15 cellular contexts compared by ENCODE assay signal in the genomic region with DNA sequence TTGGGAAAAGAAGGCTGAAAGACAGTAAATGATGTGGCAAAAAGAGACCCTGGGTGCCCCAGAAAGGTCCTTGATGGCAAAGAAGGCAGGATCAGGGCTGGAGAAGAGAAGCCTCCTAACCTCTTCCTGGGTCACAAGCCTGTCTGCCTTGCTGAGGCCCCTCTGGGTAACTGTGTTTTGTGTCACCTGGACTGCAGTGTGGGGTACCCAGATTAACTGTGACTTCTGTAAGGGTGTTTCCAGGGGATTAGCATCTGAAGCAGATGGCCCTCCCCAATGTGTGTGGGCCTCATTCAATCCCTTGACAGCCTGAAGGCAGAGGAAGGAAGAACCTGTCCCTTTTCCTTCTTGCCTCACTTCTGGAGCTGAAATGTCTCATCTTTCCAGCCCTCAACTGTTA. TPM values are rescaled to one million over a fixed set of nuclear protein-coding genes. Genes with fewer than 3 reads are reported as not detected.
DNase-seq lines count a peak whose midpoint lies in the region; ATAC-seq and TF ChIP-seq lines count a peak whose summit lies in the region.
"Had no signal": no experiment of that assay in that cellular context is flagged by ENCODE, and none has a peak within 500 bp of the region (broad histone marks: within the 10 kb centered on the region; RNA-seq: fewer than 3 reads in every experiment).

No MANE protein-coding gene starts in this region.

- DNase-seq in NCI-H524 treated with DMSO at 0.1 percent for 48 hours (lab: John Stamatoyannopoulos, UW) (peak; percentile 52), mammary epithelial cell (no peak), caudate nucleus (lab: John Stamatoyannopoulos, UW) (no peak), DMS153 (lab: John Stamatoyannopoulos, UW) (no peak)
- DNase-seq in naive thymus-derived CD4-positive, alpha-beta T cell: no peak
- DNase-seq: BE2C; CD4-positive, alpha-beta memory T cell; DND-41; GDM1; H7 had no signal

- H3K9ac ChIP-seq in mammary epithelial cell (ENCODE audit: insufficient read depth, low read length): no peak overlapping the region

- no peak overlapping the region for H3K4me3 Mint-ChIP-seq in naive thymus-derived CD4-positive, alpha-beta T cell
- H3K4me3 Mint-ChIP-seq: CD4-positive, alpha-beta memory T cell; GM23338 had no signal

- peaks cover 2% of the 10 kb centered on the region for H3K9me3 ChIP-seq in mammary epithelial cell (replicated peaks; ENCODE audit: insufficient read depth, low read length)
- no peaks in the 10 kb centered on the region for H3K9me3 ChIP-seq in naive thymus-derived CD4-positive, alpha-beta T cell (ENCODE audit: control insufficient read depth in 2 of 3, low read length in 3 of 3)
- H3K9me3 ChIP-seq: A549, BE2C had no signal

- intact Hi-C loops in mammary epithelial cell (cut with micrococcal nuclease): no loop called here
- intact Hi-C loops in naive thymus-derived CD4-positive, alpha-beta T cell (cut with micrococcal nuclease): no loop called here

- H3K27ac ChIP-seq in mammary epithelial cell (ENCODE audit: insufficient read depth, low read depth, low read length): peak overlapping the region; percentile 97
- H3K27ac ChIP-seq in skin epidermis: peak overlapping the region in 13 of 21 experiments; percentile 8 to 83 (median 61)
- no peak overlapping the region for H3K27ac ChIP-seq in caudate nucleus (ENCODE audit: low read depth, low read length)
- no peak overlapping the region for H3K27ac ChIP-seq in naive thymus-derived CD4-positive, alpha-beta T cell (ENCODE audit: low read depth, low read length)
- H3K27ac ChIP-seq: A549, C4-2B had no signal

- no peaks in the 10 kb centered on the region for H3K27me3 ChIP-seq in mammary epithelial cell (ENCODE audit: insufficient read depth, low read length)
- no peaks in the 10 kb centered on the region for H3K27me3 ChIP-seq in naive thymus-derived CD4-positive, alpha-beta T cell (ENCODE audit: control insufficient read depth in 2 of 2, insufficient read depth in 2 of 2, low read length in 2 of 2)
- H3K27me3 ChIP-seq: BE2C had no signal

- H3K36me3 ChIP-seq in mammary epithelial cell (ENCODE audit: insufficient read depth, low read length): no peaks in the 10 kb centered on the region
- H3K36me3 ChIP-seq in naive thymus-derived CD4-positive, alpha-beta T cell (ENCODE audit: control insufficient read depth in 2 of 3, insufficient read depth in 3 of 3, low read length in 3 of 3): no peaks in the 10 kb centered on the region
- H3K36me3 ChIP-seq: BE2C had no signal

- no peaks in the 10 kb centered on the region for H3K79me2 ChIP-seq in mammary epithelial cell (ENCODE audit: insufficient read depth, low read length)

- no peak for ATAC-seq in naive thymus-derived CD4-positive, alpha-beta T cell
- ATAC-seq: A549, GM23338 had no signal

- no peaks in the 10 kb centered on the region for H3K36me3 Mint-ChIP-seq in naive thymus-derived CD4-positive, alpha-beta T cell
- H3K36me3 Mint-ChIP-seq: CD4-positive, alpha-beta memory T cell had no signal

- H3K4me3 ChIP-seq in mammary epithelial cell (replicated peaks in 1 of 3; ENCODE audit: insufficient read depth in 1 of 3, low read depth in 2 of 3, low read length in 3 of 3): no peak overlapping the region
- no peak overlapping the region for H3K4me3 ChIP-seq in skin epidermis
- H3K4me3 ChIP-seq in naive thymus-derived CD4-positive, alpha-beta T cell (ENCODE audit: low read length): no peak overlapping the region
- H3K4me3 ChIP-seq: A549, GM23338 had no signal

- peak overlapping the region; percentile 15 for H2AFZ ChIP-seq in mammary epithelial cell (ENCODE audit: low read depth, low read length)
- H2AFZ ChIP-seq: GM23338 had no signal

- in situ Hi-C loops in mammary epithelial cell (cut with MboI; ENCODE audit: low sequenced_read_pairs in 2 of 2): no loop called here

- peaks cover 0 to 2% (median 0%) of the 10 kb centered on the region in 7 donors for H3K4me1 Mint-ChIP-seq in naive thymus-derived CD4-positive, alpha-beta T cell
- H3K4me1 Mint-ChIP-seq: CD4-positive, alpha-beta memory T cell had no signal

- POLR2A ChIA-PET in naive thymus-derived CD4-positive, alpha-beta T cell (lab: Charles Lee): no interaction called here

- H4K20me1 ChIP-seq in mammary epithelial cell (ENCODE audit: insufficient read depth, low read length): no peaks in the 10 kb centered on the region

- dilution Hi-C loops in mammary epithelial cell (cut with HindIII; ENCODE audit: low sequenced_read_pairs): no loop called here

- H3K4me1 ChIP-seq in mammary epithelial cell (ENCODE audit: insufficient read depth, low read length): peaks cover 68% of the 10 kb centered on the region
- H3K4me1 ChIP-seq in naive thymus-derived CD4-positive, alpha-beta T cell (ENCODE audit: control insufficient read depth in 2 of 2, insufficient read depth in 2 of 2, low read length in 2 of 2): no peaks in the 10 kb centered on the region
- H3K4me1 ChIP-seq: A549, BE2C had no signal

- H3K27me3 Mint-ChIP-seq in naive thymus-derived CD4-positive, alpha-beta T cell: peaks cover 0 to 21% (median 14%) of the 10 kb centered on the region in 5 donors

- TF ChIP-seq CTCF in mammary epithelial cell (conservative IDR thresholded peaks at IDR 0.05 in 1 of 2, IDR thresholded peaks at IDR 0.05 in 1 of 2; ENCODE audit: extremely low read depth in 1 of 2, insufficient read depth in 1 of 2, low read depth in 1 of 2, low read length in 2 of 2): no peak

- BruUV-seq in mammary epithelial cell (replicated peaks; lab: Mats Ljungman, UMichigan): no TSS peak

- no peak overlapping the region for H3K27ac Mint-ChIP-seq in naive thymus-derived CD4-positive, alpha-beta T cell
- H3K27ac Mint-ChIP-seq: CD4-positive, alpha-beta memory T cell; GM23338 had no signal

- H3K4me2 ChIP-seq in mammary epithelial cell (ENCODE audit: insufficient read depth, low read depth, low read length): no peak overlapping the region
- H3K4me2 ChIP-seq: A549, GM23338 had no signal

- H3K9me3 Mint-ChIP-seq in naive thymus-derived CD4-positive, alpha-beta T cell: peaks cover 0 to 6% (median 0%) of the 10 kb centered on the region in 11 donors
- H3K9me3 Mint-ChIP-seq: GM23338 had no signal

- CTCF ChIA-PET in mammary epithelial cell (lab: Charles Lee; ENCODE audit: low non-redundant PET): no interaction called here
- CTCF ChIA-PET in naive thymus-derived CD4-positive, alpha-beta T cell (lab: Charles Lee): no interaction called here

RNA-seq across cellular contexts. Expression of a gene that starts 35.6 kb away (rescaled TPM):
- 10 to 100 TPM in 1 of 2 donors, 1 to 10 TPM in 1; 9.7 to 24.8 TPM for total RNA-seq in mammary epithelial cell
- 3.0 TPM for polyA plus RNA-seq in mammary epithelial cell
- 2.1 TPM for polyA minus RNA-seq in mammary epithelial cell
- under 1 TPM in 2 of 5 experiments, not detected in 3; 0.16 to 0.81 TPM for total RNA-seq in naive thymus-derived CD4-positive, alpha-beta T cell
- not detected for polyA plus RNA-seq in naive thymus-derived CD4-positive, alpha-beta T cell
- total RNA-seq: CD4-positive, alpha-beta memory T cell; HT-29 had no signal
- polyA plus RNA-seq: A549; CD4-positive, alpha-beta memory T cell had no signal

Comparison
In these comparisons a context has a peak if more than half of its experiments do, and no peak if none do; other contexts are left out.
1. H3K27ac ChIP-seq: peak in mammary epithelial cell (single experiment) and skin epidermis (13 of 21); none in caudate nucleus (single experiment) and naive thymus-derived CD4-positive, alpha-beta T cell (single experiment).
2. RNA of a gene that starts 35.6 kb away (total RNA-seq): 9.7 to 24.8 TPM in mammary epithelial cell; 0.16 to 0.81 TPM in naive thymus-derived CD4-positive, alpha-beta T cell; every median in the first group is over 4 times any median in the second.